In the genomic region with DNA sequence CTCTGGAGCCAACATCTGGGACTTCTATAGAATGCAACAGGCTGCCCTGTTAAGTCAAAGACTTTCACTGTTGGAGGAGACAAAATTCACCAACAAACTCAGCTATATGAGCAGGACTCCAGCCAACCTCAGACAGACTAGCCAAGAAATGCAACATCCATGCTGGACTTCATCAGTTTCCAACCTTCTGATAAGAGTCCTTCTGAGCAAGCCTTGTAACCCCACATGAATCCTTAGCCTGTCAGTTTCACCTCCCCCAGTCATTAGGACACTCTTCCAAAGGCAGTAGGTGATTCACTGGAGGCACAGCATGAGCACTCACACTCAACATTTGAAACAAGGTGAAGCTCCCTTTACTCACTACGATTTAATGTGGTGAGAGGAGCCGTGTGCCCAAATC, we compare ENCODE assay signal across 22 cellular contexts. TPM values are rescaled to one million over a fixed set of nuclear protein-coding genes. Genes with fewer than 3 reads are reported as not detected.
A peak's percentile ranks its signal among the peaks of the same experiment; 100 is the strongest.
DNase-seq lines count a peak whose midpoint lies in the region; ATAC-seq and TF ChIP-seq lines count a peak whose summit lies in the region.
"Had no signal": no experiment of that assay in that cellular context is flagged by ENCODE, and none has a peak within 500 bp of the region (broad histone marks: within the 10 kb centered on the region; RNA-seq: fewer than 3 reads in every experiment).

No MANE protein-coding gene starts in this region.

- no peak overlapping the region for H2BK5ac ChIP-seq in IMR-90 (ENCODE audit: low read depth, low read length, poor library complexity, severe bottlenecking)

- H3K4me3 ChIP-seq in IMR-90 (ENCODE audit: insufficient read depth, low read depth, low read length) (no peak overlapping the region), astrocyte of the spinal cord (ENCODE audit: low read depth, low read length) (no peak overlapping the region), lower leg skin (ENCODE audit: low read depth, poor library complexity, severe bottlenecking) (no peak overlapping the region)
- H3K4me3 ChIP-seq: ascending aorta, BLaER1 had no signal

- TF ChIP-seq POLR2A in IMR-90 (IDR thresholded peaks at IDR 0.05; ENCODE audit: low read depth, low read length) (no peak), lower leg skin (IDR thresholded peaks at IDR 0.05) (no peak)

- no peak overlapping the region for H3K9ac ChIP-seq in IMR-90 (ENCODE audit: low read depth, low read length)
- H3K9ac ChIP-seq: BLaER1, SK-N-SH had no signal

- H3K4ac ChIP-seq in IMR-90 (ENCODE audit: low read depth, low read length), result no peak overlapping the region

- intact Hi-C loops in IMR-90 (cut with micrococcal nuclease), result no loop called here
- intact Hi-C loops in lower leg skin (cut with DNase I; ENCODE audit: low total_unique reads), result no loop called here

- H3K56ac ChIP-seq in IMR-90 (ENCODE audit: extremely low read depth, insufficient read depth, low read length), result no peak overlapping the region

- no peak overlapping the region for H3K18ac ChIP-seq in IMR-90 (ENCODE audit: low read depth, low read length)

- H2BK15ac ChIP-seq in IMR-90 (ENCODE audit: low read depth, low read length), result no peak overlapping the region

- no peak overlapping the region for H2AFZ ChIP-seq in IMR-90 (replicated peaks; ENCODE audit: low read length, poor library complexity)

- H4K20me1 ChIP-seq in IMR-90 (ENCODE audit: insufficient read depth, low read length), result peaks cover 10% of the 10 kb centered on the region; the same call in 1 of the 2 replicates

- H2AK9ac ChIP-seq in IMR-90 (replicated peaks; ENCODE audit: low read depth, low read length, poor library complexity), result no peak overlapping the region

- WGBS in IMR-90 (ENCODE audit: extremely low coverage in 2 of 2, insufficient read length in 1 of 2), 2 experiments, result no CpG with 5 or more reads among the region's 2 CpGs
- 83 to 87% methylated on average over 2 of the region's 2 CpGs for WGBS in lower leg skin, 2 donors

- H3K27ac ChIP-seq in IMR-90 (ENCODE audit: insufficient read depth, low read length), result no peak overlapping the region
- H3K27ac ChIP-seq: ascending aorta, BLaER1 had no signal

- H3K79me1 ChIP-seq in IMR-90 (ENCODE audit: low read depth in 1 of 2, low read length in 2 of 2), result peaks cover 7 to 46% of the 10 kb centered on the region in 2 experiments; a peak in 3 of 4 replicates

- no peak overlapping the region for H2BK20ac ChIP-seq in IMR-90 (ENCODE audit: low read depth, low read length)

- no peak overlapping the region for H4K5ac ChIP-seq in IMR-90 (ENCODE audit: low read depth, low read length)

- peak overlapping the region in 1 of 2 experiments; percentile 24; a peak in 1 of 4 replicates for H4K8ac ChIP-seq in IMR-90 (ENCODE audit: low read depth in 2 of 2, low read length in 2 of 2)

- POLR2A ChIA-PET in IMR-90 (lab: Charles Lee; ENCODE audit: unreplicated experiment), result interaction anchor here (0.8 kb wide), 1 partner anchor 22 kb away, joined by 3 read pairs; no protein-coding TSS in a partner anchor

- ATAC-seq in IMR-90 (ENCODE audit: low read depth), result no peak

- H2AK5ac ChIP-seq in IMR-90 (ENCODE audit: low read depth, low read length), result no peak overlapping the region

- H3K9me1 ChIP-seq in IMR-90 (ENCODE audit: insufficient read depth, low read length), result peaks cover 11% of the 10 kb centered on the region

- peak in 2 of 3 experiments; percentile 24 to 55 for DNase-seq in NCI-H1417 (lab: John Stamatoyannopoulos, UW)
- DNase-seq in NCI-H1417 treated with DMSO at 0.1 percent for 48 hours (lab: John Stamatoyannopoulos, UW), result no peak
- DNase-seq in IMR-90, result no peak
- DNase-seq in astrocyte of the spinal cord (ENCODE audit: low read depth, low spot score), result peak; percentile 29
- DNase-seq in iris pigment epithelial cell (ENCODE audit: low read depth), result peak; percentile 8
- no peak for DNase-seq in lower leg skin (ENCODE audit: low spot score in 2 of 2)
- no peak for DNase-seq in COR-L47 (lab: John Stamatoyannopoulos, UW)
- no peak for DNase-seq in NCI-H1105 (lab: John Stamatoyannopoulos, UW)
- DNase-seq: 8988T; activated CD4-positive, alpha-beta T cell treated with anti-CD3 and anti-CD28 coated beads, Interleukin-2, amount 10 ng/mL, durations not matched to agents 24 days and 14 days; activated naive CD4-positive, alpha-beta T cell treated with anti-CD3 and anti-CD28 coated beads for 36 hours; activated T-cell treated with anti-CD3 and anti-CD28 coated beads for 4 hours; GOT3; head of caudate nucleus; mesenchymal stem cell; NCI-H187 treated with DMSO at 0.1 percent for 48 hours; NCI-H510A treated with DMSO at 0.1 percent for 48 hours; SK-N-SH; stimulated activated naive CD4-positive, alpha-beta T cell treated with Interleukin-2 at 50 U/mL for 16 hours; T1000 had no signal

- no peak overlapping the region for H4K91ac ChIP-seq in IMR-90 (ENCODE audit: insufficient read depth, low read depth, low read length)

- no peak overlapping the region for H2BK120ac ChIP-seq in IMR-90 (ENCODE audit: low read depth, low read length)

- peaks cover 5% of the 10 kb centered on the region; the same call in 1 of the 2 replicates for H3K27me3 ChIP-seq in IMR-90 (ENCODE audit: control insufficient read depth, insufficient read depth, low read length)
- H3K27me3 ChIP-seq: ascending aorta had no signal

- no peak for TF ChIP-seq CTCF in IMR-90 (conservative IDR thresholded peaks at IDR 0.05; ENCODE audit: low read depth, low read length)
- no peak for TF ChIP-seq CTCF in astrocyte of the spinal cord (IDR thresholded peaks at IDR 0.05; ENCODE audit: low read depth, low read length)
- no peak for TF ChIP-seq CTCF in lower leg skin (IDR thresholded peaks at IDR 0.05)

- no peak overlapping the region for H3K4me2 ChIP-seq in IMR-90 (ENCODE audit: low read depth, low read length)
- H3K4me2 ChIP-seq: BLaER1, SK-N-SH had no signal

- in situ Hi-C loops in IMR-90 (cut with MboI; ENCODE audit: low sequenced_read_pairs) (no loop called here), astrocyte of the spinal cord (cut with HindIII; ENCODE audit: low sequenced_read_pairs) (no loop called here)

- peak overlapping the region; percentile 54; the same call in 1 of the 2 replicates for H3K23ac ChIP-seq in IMR-90 (ENCODE audit: low read depth, low read length)

- dilution Hi-C loops in IMR-90 (cut with HindIII; ENCODE audit: low sequenced_read_pairs, unreplicated experiment), result no loop called here

- no peaks in the 10 kb centered on the region for H3K4me1 ChIP-seq in IMR-90 (ENCODE audit: control insufficient read depth, insufficient read depth, low read length)

- H3K14ac ChIP-seq in IMR-90 (replicated peaks; ENCODE audit: low read depth, low read length), result peak overlapping the region; percentile 77; the same call in 1 of the 2 replicates

- no peaks in the 10 kb centered on the region for H3K9me3 ChIP-seq in IMR-90 (ENCODE audit: control insufficient read depth, insufficient read depth, low read length)
- H3K9me3 ChIP-seq: ascending aorta, BLaER1, SK-N-SH had no signal

- no peak for TF ChIP-seq RAD21 in IMR-90 (IDR thresholded peaks at IDR 0.05; ENCODE audit: low read length)

- no peaks in the 10 kb centered on the region for H3K36me3 ChIP-seq in IMR-90 (ENCODE audit: control insufficient read depth, insufficient read depth, low read length)
- H3K36me3 ChIP-seq: ascending aorta, BLaER1 had no signal

- BruUV-seq in IMR-90 (replicated peaks; lab: Mats Ljungman, UMichigan), result no TSS peak

- CTCF ChIA-PET in IMR-90 (lab: Yijun Ruan, JAX), result interaction anchor here (0.9 kb wide), 1 partner anchor 60 kb away, joined by 3 read pairs; no protein-coding TSS in a partner anchor

TF ChIP-seq in IMR-90, 13 proteins besides CTCF, POLR2A, EP300 and RAD21:
- TF ChIP-seq CHD1 (IDR thresholded peaks at IDR 0.05; ENCODE audit: low read depth, low read length) (no peak), RFX5 (IDR thresholded peaks at IDR 0.05; ENCODE audit: low read depth, low read length) (no peak), BHLHE40 (IDR thresholded peaks at IDR 0.05; ENCODE audit: low read depth, low read length) (no peak), MXI1 (IDR thresholded peaks at IDR 0.05; ENCODE audit: borderline replicate concordance, low read depth, low read length) (no peak), NFE2L2 (IDR thresholded peaks at IDR 0.05; ENCODE audit: low read depth, low read length) (no peak), RCOR1 (IDR thresholded peaks at IDR 0.05; ENCODE audit: insufficient replicate concordance, low read length) (no peak), FOS (IDR thresholded peaks at IDR 0.05; ENCODE audit: low read depth, low read length) (no peak), SMC3 (IDR thresholded peaks at IDR 0.05; ENCODE audit: low read depth, low read length) (no peak)
- TF ChIP-seq, protein P1, sequence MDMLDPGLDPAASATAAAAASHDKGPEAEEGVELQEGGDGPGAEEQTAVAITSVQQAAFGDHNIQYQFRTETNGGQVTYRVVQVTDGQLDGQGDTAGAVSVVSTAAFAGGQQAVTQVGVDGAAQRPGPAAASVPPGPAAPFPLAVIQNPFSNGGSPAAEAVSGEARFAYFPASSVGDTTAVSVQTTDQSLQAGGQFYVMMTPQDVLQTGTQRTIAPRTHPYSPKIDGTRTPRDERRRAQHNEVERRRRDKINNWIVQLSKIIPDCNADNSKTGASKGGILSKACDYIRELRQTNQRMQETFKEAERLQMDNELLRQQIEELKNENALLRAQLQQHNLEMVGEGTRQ (IDR thresholded peaks at IDR 0.05; ENCODE audit: low read depth, low read length), result no peak

RNA-seq across cellular contexts. Expression of gene TBC1D8, which starts 5.8 kb away (rescaled TPM):
- 0.83 and 1.3 TPM in 2 replicates for total RNA-seq in IMR-90 (2012; rRNA removed)
- 0.98 and 1.5 TPM in 2 replicates for polyA plus RNA-seq in IMR-90 (2012; rRNA removed)
- polyA plus RNA-seq in IMR-90 (2012; cell fraction: cytosol; rRNA removed), result 0.22 and 0.66 TPM in 2 replicates
- polyA plus RNA-seq in IMR-90 (2012; cell fraction: nucleus; rRNA removed; ENCODE audit: low replicate concordance), result 4.4 and 6.5 TPM in 2 replicates
- total RNA-seq in lower leg skin, result 100 to 1,000 TPM in 1 of 4 donors, 10 to 100 TPM in 3; 29.4 to 102 (median 46.1) TPM

Comparison
In these comparisons a context has a peak if more than half of its experiments do, and no peak if none do; other contexts are left out.
1. DNase-seq: peak in NCI-H1417 (2 of 3), astrocyte of the spinal cord (single experiment) and iris pigment epithelial cell (single experiment); none in NCI-H1417 treated with DMSO at 0.1 percent for 48 hours (single experiment), IMR-90 (single experiment), lower leg skin (0 of 2), COR-L47 (single experiment) and NCI-H1105 (single experiment).
2. RNA of gene TBC1D8, which starts 5.8 kb away (total RNA-seq): 29.4 to 102 TPM in lower leg skin; 0.83 to 1.3 TPM in IMR-90; every median in the first group is over 10 times any median in the second.